In the genomic region with DNA sequence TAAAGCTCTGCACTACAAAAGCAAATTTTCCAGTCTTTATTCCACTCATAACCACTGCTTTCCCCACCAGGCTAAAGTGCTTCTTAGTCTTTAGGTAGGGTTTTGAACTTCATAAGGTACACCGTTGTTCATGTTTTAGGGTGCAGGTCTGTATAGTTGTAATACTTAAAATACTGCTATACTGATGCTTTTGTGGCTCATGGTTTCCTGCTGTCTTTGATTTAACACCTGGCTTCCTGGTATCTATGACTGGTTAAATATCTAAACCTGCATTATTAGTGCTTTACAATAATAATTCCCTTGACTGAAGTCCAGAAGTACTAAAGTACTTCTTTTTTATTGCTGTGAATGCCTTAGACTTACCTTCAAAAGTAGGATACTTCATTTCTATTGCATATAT, we compare ENCODE assay signal across 32 cellular contexts.
"Had no signal": no experiment of that assay in that cellular context is flagged by ENCODE, and none has a peak within 500 bp of the region (broad histone marks: within the 10 kb centered on the region; RNA-seq: fewer than 3 reads in every experiment).

No MANE protein-coding gene starts in this region.

- H3K4me3 ChIP-seq: adrenal gland, body of pancreas, coronary artery, dorsolateral prefrontal cortex, heart left ventricle had no signal

- DNase-seq: activated CD4-positive, alpha-beta memory T cell treated with anti-CD3 and anti-CD28 coated beads for 36 hours; activated CD4-positive, alpha-beta T cell treated with anti-CD3 and anti-CD28 coated beads for 36 hours; activated CD4-positive, alpha-beta T cell treated with anti-CD3 and anti-CD28 coated beads, Interleukin-2, amount 10 ng/mL, durations not matched to agents 24 days and 14 days; activated CD4-positive, CD25-positive, alpha-beta regulatory T cell; activated CD4-positive, CD25-positive, alpha-beta regulatory T cell treated with anti-CD3 and anti-CD28 coated beads, Interleukin-2, amount 50 U/mL, for 72 hours; activated CD8-positive, alpha-beta memory T cell treated with anti-CD3 and anti-CD28 coated beads, Interleukin-2, amount 10 ng/mL, durations not matched to agents 7 days and 5 days; activated CD8-positive, alpha-beta memory T cell treated with anti-CD3 and anti-CD28 coated beads, Interleukin-2, amount 50 U/mL, for 4 hours; activated CD8-positive, alpha-beta T cell treated with anti-CD3 and anti-CD28 coated beads, Interleukin-2, amount 10 ng/mL, durations not matched to agents 7 days and 5 days; activated effector memory CD4-positive, alpha-beta T cell treated with anti-CD3 and anti-CD28 coated beads, Interleukin-2, amount 50 U/mL, for 16 hours; activated naive CD4-positive, alpha-beta T cell treated with anti-CD3 and anti-CD28 coated beads for 36 hours; activated naive CD8-positive, alpha-beta T cell treated with anti-CD3 and anti-CD28 coated beads for 36 hours; activated naive CD8-positive, alpha-beta T cell treated with anti-CD3 and anti-CD28 coated beads, Interleukin-2, amount 50 U/mL, for 24 hours; activated T-cell treated with anti-CD3 and anti-CD28 coated beads, Interleukin-2, amount 50 U/mL, for 1 hour; activated T-cell treated with anti-CD3 and anti-CD28 coated beads, Interleukin-2, amount 50 U/mL, for 48 hours; adrenal gland; amygdala; aorta; body of pancreas; caudate nucleus; dorsolateral prefrontal cortex; effector memory CD4-positive, alpha-beta T cell; endodermal cell; foreskin fibroblast; heart left ventricle; T-helper 1 cell; T-helper 2 cell had no signal

- H3K4me3 Mint-ChIP-seq: activated CD4-positive, alpha-beta memory T cell treated with anti-CD3 and anti-CD28 coated beads for 36 hours; activated CD4-positive, alpha-beta T cell treated with anti-CD3 and anti-CD28 coated beads for 36 hours; activated CD4-positive, alpha-beta T cell treated with anti-CD3 and anti-CD28 coated beads, Interleukin-2, amount 10 ng/mL, durations not matched to agents 24 days and 14 days; activated CD8-positive, alpha-beta memory T cell treated with anti-CD3 and anti-CD28 coated beads, Interleukin-2, amount 10 ng/mL, durations not matched to agents 7 days and 5 days; activated CD8-positive, alpha-beta T cell treated with anti-CD3 and anti-CD28 coated beads, Interleukin-2, amount 10 ng/mL, durations not matched to agents 7 days and 5 days; activated naive CD4-positive, alpha-beta T cell treated with anti-CD3 and anti-CD28 coated beads for 36 hours; activated naive CD4-positive, alpha-beta T cell treated with anti-CD3 and anti-CD28 coated beads, Interleukin-2, amount 50 U/mL, for 24 hours; activated naive CD8-positive, alpha-beta T cell treated with anti-CD3 and anti-CD28 coated beads for 36 hours; activated naive CD8-positive, alpha-beta T cell treated with anti-CD3 and anti-CD28 coated beads, Interleukin-2, amount 50 U/mL, for 24 hours; activated T-helper 1 cell treated with anti-CD3 and anti-CD28 coated beads, Interleukin-12 subunit alpha, Interleukin-12 subunit beta, Interleukin-2, Interleukin-4 antibody, amounts not matched to agents 30 ng/mL and 10 ng/mL and 1 ng/mL, durations not matched to agents 14 hours and 24 hours and 36 hours; dendritic cell treated with granulocyte-macrophage colony-stimulating factor and Interleukin-4, amounts not matched to agents 40 ng/mL and 50 ng/mL, for 4 days; endodermal cell had no signal

- ATAC-seq: activated CD4-positive, alpha-beta T cell treated with anti-CD3 and anti-CD28 coated beads for 36 hours; activated CD8-positive, alpha-beta memory T cell treated with anti-CD3 and anti-CD28 coated beads, Interleukin-2, amount 10 ng/mL, durations not matched to agents 7 days and 5 days; activated CD8-positive, alpha-beta T cell treated with anti-CD3 and anti-CD28 coated beads, Interleukin-2, amount 10 ng/mL, durations not matched to agents 7 days and 5 days; activated naive CD8-positive, alpha-beta T cell treated with anti-CD3 and anti-CD28 coated beads, Interleukin-2, amount 50 U/mL, for 24 hours; body of pancreas; esophagus mucosa; heart left ventricle had no signal

- H3K27ac ChIP-seq: adrenal gland, body of pancreas, coronary artery, dorsolateral prefrontal cortex, heart left ventricle had no signal

- H3K9me3 ChIP-seq: adrenal gland, body of pancreas had no signal

- H3K27ac Mint-ChIP-seq: activated CD4-positive, alpha-beta memory T cell treated with anti-CD3 and anti-CD28 coated beads for 36 hours; activated CD4-positive, alpha-beta T cell treated with anti-CD3 and anti-CD28 coated beads for 36 hours; activated CD4-positive, alpha-beta T cell treated with anti-CD3 and anti-CD28 coated beads, Interleukin-2, amount 10 ng/mL, durations not matched to agents 24 days and 14 days; activated CD8-positive, alpha-beta memory T cell treated with anti-CD3 and anti-CD28 coated beads, Interleukin-2, amount 10 ng/mL, durations not matched to agents 7 days and 5 days; activated CD8-positive, alpha-beta T cell treated with anti-CD3 and anti-CD28 coated beads, Interleukin-2, amount 10 ng/mL, durations not matched to agents 7 days and 5 days; activated naive CD4-positive, alpha-beta T cell treated with anti-CD3 and anti-CD28 coated beads for 36 hours; activated naive CD4-positive, alpha-beta T cell treated with anti-CD3 and anti-CD28 coated beads, Interleukin-2, amount 50 U/mL, for 24 hours; activated naive CD8-positive, alpha-beta T cell treated with anti-CD3 and anti-CD28 coated beads for 36 hours; activated naive CD8-positive, alpha-beta T cell treated with anti-CD3 and anti-CD28 coated beads, Interleukin-2, amount 50 U/mL, for 24 hours; activated T-helper 1 cell treated with anti-CD3 and anti-CD28 coated beads, Interleukin-12 subunit alpha, Interleukin-12 subunit beta, Interleukin-2, Interleukin-4 antibody, amounts not matched to agents 30 ng/mL and 10 ng/mL and 1 ng/mL, durations not matched to agents 14 hours and 24 hours and 36 hours; activated T-helper 2 cell treated with anti-CD3 and anti-CD28 coated beads, Interferon-gamma antibody, Interleukin-2, Interleukin-4, amounts not matched to agents 10 μg/mL and 5 μg/mL and 100 μg/mL, durations not matched to agents 14 hours and 24 hours and 36 hours; dendritic cell treated with granulocyte-macrophage colony-stimulating factor and Interleukin-4, amounts not matched to agents 40 ng/mL and 50 ng/mL, for 4 days; endodermal cell had no signal

- H3K36me3 Mint-ChIP-seq: activated naive CD8-positive, alpha-beta T cell treated with anti-CD3 and anti-CD28 coated beads for 36 hours had no signal

- H3K27me3 ChIP-seq: adrenal gland, body of pancreas had no signal

- H3K9me3 Mint-ChIP-seq: activated CD4-positive, alpha-beta memory T cell treated with anti-CD3 and anti-CD28 coated beads for 36 hours; activated CD4-positive, alpha-beta T cell treated with anti-CD3 and anti-CD28 coated beads, Interleukin-2, amount 10 ng/mL, durations not matched to agents 24 days and 14 days; activated naive CD4-positive, alpha-beta T cell treated with anti-CD3 and anti-CD28 coated beads for 36 hours; activated naive CD4-positive, alpha-beta T cell treated with anti-CD3 and anti-CD28 coated beads, Interleukin-2, amount 50 U/mL, for 24 hours; activated naive CD8-positive, alpha-beta T cell treated with anti-CD3 and anti-CD28 coated beads for 36 hours; activated naive CD8-positive, alpha-beta T cell treated with anti-CD3 and anti-CD28 coated beads, Interleukin-2, amount 50 U/mL, for 24 hours; activated T-helper 1 cell treated with anti-CD3 and anti-CD28 coated beads, Interleukin-12 subunit alpha, Interleukin-12 subunit beta, Interleukin-2, Interleukin-4 antibody, amounts not matched to agents 30 ng/mL and 10 ng/mL and 1 ng/mL, durations not matched to agents 14 hours and 24 hours and 36 hours; activated T-helper 2 cell treated with anti-CD3 and anti-CD28 coated beads, Interferon-gamma antibody, Interleukin-2, Interleukin-4, amounts not matched to agents 10 μg/mL and 5 μg/mL and 100 μg/mL, durations not matched to agents 14 hours and 24 hours and 36 hours had no signal

- H3K4me1 ChIP-seq: adrenal gland, body of pancreas, heart left ventricle had no signal

- H3K36me3 ChIP-seq: adrenal gland, heart left ventricle had no signal

- H3K27me3 Mint-ChIP-seq: activated CD4-positive, alpha-beta memory T cell treated with anti-CD3 and anti-CD28 coated beads for 36 hours; activated CD4-positive, alpha-beta T cell treated with anti-CD3 and anti-CD28 coated beads for 36 hours; activated CD4-positive, alpha-beta T cell treated with anti-CD3 and anti-CD28 coated beads, Interleukin-2, amount 10 ng/mL, durations not matched to agents 24 days and 14 days; activated CD8-positive, alpha-beta memory T cell treated with anti-CD3 and anti-CD28 coated beads, Interleukin-2, amount 10 ng/mL, durations not matched to agents 7 days and 5 days; activated naive CD4-positive, alpha-beta T cell treated with anti-CD3 and anti-CD28 coated beads, Interleukin-2, amount 50 U/mL, for 24 hours; activated naive CD8-positive, alpha-beta T cell treated with anti-CD3 and anti-CD28 coated beads for 36 hours; activated naive CD8-positive, alpha-beta T cell treated with anti-CD3 and anti-CD28 coated beads, Interleukin-2, amount 50 U/mL, for 24 hours; dendritic cell treated with granulocyte-macrophage colony-stimulating factor and Interleukin-4, amounts not matched to agents 40 ng/mL and 50 ng/mL, for 4 days had no signal
